ENCODE assay signal across 1 cellular context in genomic region chr5:168578506-168579205, GRCh38.
TF ChIP-seq lines count a peak whose summit lies in the region.

No MANE protein-coding gene starts in this region.

TF ChIP-seq in H1, 55 proteins besides CTCF, POLR2A, EP300 and RAD21 (continued from another document):
- TF ChIP-seq TCF12 (IDR thresholded peaks at IDR 0.05; ENCODE audit: low read depth, low read length) (no peak), ATF3 (IDR thresholded peaks at IDR 0.05; ENCODE audit: insufficient read depth, low read depth, low read length) (no peak), HDAC6 (IDR thresholded peaks at IDR 0.05; ENCODE audit: low read depth, low read length) (no peak), USF2 (IDR thresholded peaks at IDR 0.05; ENCODE audit: low read length) (no peak), PHF8 (conservative IDR thresholded peaks at IDR 0.05; ENCODE audit: low read depth, low read length) (no peak), CHD2 (IDR thresholded peaks at IDR 0.05; ENCODE audit: low read length) (no peak), TAF1 (IDR thresholded peaks at IDR 0.05; ENCODE audit: low read depth, low read length) (no peak), HDAC2 (IDR thresholded peaks at IDR 0.05; ENCODE audit: borderline replicate concordance in 1 of 2, low read depth in 2 of 2, low read length in 2 of 2) (no peak), CHD1 (IDR thresholded peaks at IDR 0.05; ENCODE audit: low read depth, low read length) (no peak), RNF2 (IDR thresholded peaks at IDR 0.05; ENCODE audit: borderline replicate concordance, low read depth, low read length, missing control alignments, poor library complexity, severe bottlenecking) (no peak), NRF1 (IDR thresholded peaks at IDR 0.05; ENCODE audit: low read depth, low read length) (no peak), BACH1 (IDR thresholded peaks at IDR 0.05; ENCODE audit: low read length) (no peak), CHD7 (IDR thresholded peaks at IDR 0.05; ENCODE audit: insufficient replicate concordance, low read length) (no peak), GABPA (IDR thresholded peaks at IDR 0.05; ENCODE audit: borderline replicate concordance, insufficient read depth, low read length) (no peak), SIRT6 (IDR thresholded peaks at IDR 0.05; ENCODE audit: low read length) (no peak), RBBP5 (IDR thresholded peaks at IDR 0.05; ENCODE audit: borderline replicate concordance, low read depth, low read length) (no peak), CTBP2 (IDR thresholded peaks at IDR 0.05; ENCODE audit: borderline replicate concordance, insufficient read depth, insufficient read length, low read length) (no peak), SUZ12 (IDR thresholded peaks at IDR 0.05; ENCODE audit: low read length) (no peak), SIN3A (conservative IDR thresholded peaks at IDR 0.05 in 1 of 2, IDR thresholded peaks at IDR 0.05 in 1 of 2; ENCODE audit: low read depth in 1 of 2, low read length in 2 of 2) (peak; percentile 44 to 77; a peak in 2 of 4 replicates), SP1 (IDR thresholded peaks at IDR 0.05; ENCODE audit: low read depth, low read length) (no peak), SIX5 (IDR thresholded peaks at IDR 0.05; ENCODE audit: low read depth, low read length) (no peak), MAFK (IDR thresholded peaks at IDR 0.05; ENCODE audit: low read depth, low read length) (no peak), TAF7 (optimal IDR thresholded peaks at IDR 0.05; ENCODE audit: borderline replicate concordance, low read depth, low read length) (no peak), GTF2F1 (IDR thresholded peaks at IDR 0.05; ENCODE audit: borderline replicate concordance, low read depth, low read length) (no peak), CREB1 (IDR thresholded peaks at IDR 0.05) (no peak), SP2 (IDR thresholded peaks at IDR 0.05; ENCODE audit: low read length) (no peak), JUND (IDR thresholded peaks at IDR 0.05; ENCODE audit: low read length) (no peak), CEBPB (IDR thresholded peaks at IDR 0.05; ENCODE audit: low read depth, low read length) (no peak), MAX (IDR thresholded peaks at IDR 0.05) (peak; percentile 62), BRCA1 (IDR thresholded peaks at IDR 0.05; ENCODE audit: low read depth, low read length) (no peak), YY1 (IDR thresholded peaks at IDR 0.05; ENCODE audit: low read depth, low read length) (no peak), KDM5A (IDR thresholded peaks at IDR 0.05; ENCODE audit: low read length) (no peak), E2F6 (IDR thresholded peaks at IDR 0.05) (no peak), SAP30 (IDR thresholded peaks at IDR 0.05; ENCODE audit: insufficient read depth, insufficient replicate concordance, low read length) (peak; percentile 91), ASH2L (IDR thresholded peaks at IDR 0.05; ENCODE audit: low read length) (peak; percentile 56), KDM1A (IDR thresholded peaks at IDR 0.05; ENCODE audit: borderline replicate concordance, low read length) (no peak; the same call in 1 of the 2 replicates)
